ENCODE assay signal across 26 cellular contexts in genomic region chr15:91265431-91265940, GRCh38.
"Had no signal": no experiment of that assay in that cellular context is flagged by ENCODE, and none has a peak within 500 bp of the region (broad histone marks: within the 10 kb centered on the region; RNA-seq: fewer than 3 reads in every experiment).

No MANE protein-coding gene starts in this region.

- H3K36me3 ChIP-seq: breast epithelium, gastrocnemius medialis, right atrium auricular region, vagina had no signal

- H3K4me1 Mint-ChIP-seq: central memory CD8-positive, alpha-beta T cell; natural killer cell; T-helper 17 cell; WTC11 had no signal

- H3K27ac Mint-ChIP-seq: activated naive CD8-positive, alpha-beta T cell; activated T-helper 2 cell treated with anti-CD3 and anti-CD28 coated beads, Interferon-gamma antibody, Interleukin-2, Interleukin-4, amounts not matched to agents 10 μg/mL and 5 μg/mL and 100 μg/mL, durations not matched to agents 14 hours and 24 hours and 36 hours; effector memory CD8-positive, alpha-beta T cell; natural killer cell; progenitor cell of endocrine pancreas; stimulated activated memory B cell treated with anti-CD40 and anti-IgM and Interleukin-4, amounts not matched to agents 10 μg/mL and 1 μg/mL and 100 μg/mL, for 72 hours; T-helper 17 cell; type B pancreatic cell; WTC11 had no signal

- H3K36me3 Mint-ChIP-seq: activated naive CD8-positive, alpha-beta T cell; natural killer cell; stimulated activated memory B cell treated with anti-CD40 and anti-IgM and Interleukin-4, amounts not matched to agents 10 μg/mL and 1 μg/mL and 100 μg/mL, for 72 hours; type B pancreatic cell had no signal

- H3K4me3 ChIP-seq: breast epithelium, dorsolateral prefrontal cortex, gastrocnemius medialis, right atrium auricular region, skin epidermis, testis, vagina had no signal

- DNase-seq: activated CD8-positive, alpha-beta memory T cell treated with anti-CD3 and anti-CD28 coated beads for 24 hours; activated CD8-positive, alpha-beta memory T cell treated with anti-CD3 and anti-CD28 coated beads, Interleukin-2, amount 50 U/mL, for 48 hours; activated naive CD4-positive, alpha-beta T cell; activated T-cell treated with anti-CD3 and anti-CD28 coated beads, Interleukin-2, amount 50 U/mL, for 4 hours; dorsolateral prefrontal cortex; effector memory CD8-positive, alpha-beta T cell; gastrocnemius medialis; head of caudate nucleus; hypothalamus; midbrain; natural killer cell; stimulated activated CD4-positive, alpha-beta T cell treated with anti-CD3 and anti-CD28 coated beads, Interleukin-2, amount 100 ng/mL, for 24 hours; T-helper 17 cell; testis had no signal

- H3K4me1 ChIP-seq: breast epithelium, testis had no signal

- H3K9me3 Mint-ChIP-seq: activated T-cell treated with anti-CD3 and anti-CD28 coated beads, Interleukin-2, amount 50 U/mL, for 4 hours; activated T-helper 2 cell treated with anti-CD3 and anti-CD28 coated beads, Interferon-gamma antibody, Interleukin-2, Interleukin-4, amounts not matched to agents 10 μg/mL and 5 μg/mL and 100 μg/mL, durations not matched to agents 14 hours and 24 hours and 36 hours; central memory CD8-positive, alpha-beta T cell; effector memory CD8-positive, alpha-beta T cell; natural killer cell; stimulated activated memory B cell treated with anti-CD40 and anti-IgM and Interleukin-4, amounts not matched to agents 10 μg/mL and 1 μg/mL and 100 μg/mL, for 72 hours; type B pancreatic cell had no signal

- ATAC-seq: activated T-cell treated with anti-CD3 and anti-CD28 coated beads, Interleukin-2, amount 50 U/mL, for 4 hours; effector memory CD8-positive, alpha-beta T cell; esophagus mucosa; gastrocnemius medialis; natural killer cell; T-helper 17 cell; WTC11 had no signal

- H3K27me3 ChIP-seq: dorsolateral prefrontal cortex, gastrocnemius medialis, right atrium auricular region, testis, vagina had no signal

- H3K4me3 Mint-ChIP-seq: activated naive CD8-positive, alpha-beta T cell; activated T-cell treated with anti-CD3 and anti-CD28 coated beads, Interleukin-2, amount 50 U/mL, for 4 hours; central memory CD8-positive, alpha-beta T cell; effector memory CD8-positive, alpha-beta T cell; natural killer cell; stimulated activated memory B cell treated with anti-CD40 and anti-IgM and Interleukin-4, amounts not matched to agents 10 μg/mL and 1 μg/mL and 100 μg/mL, for 72 hours; T-helper 17 cell; type B pancreatic cell; WTC11 had no signal

- H3K9me3 ChIP-seq: breast epithelium, gastrocnemius medialis, right atrium auricular region, testis, vagina had no signal

- H3K27ac ChIP-seq: breast epithelium, testis had no signal
